8 cellular contexts compared by ENCODE assay signal in the genomic region with DNA sequence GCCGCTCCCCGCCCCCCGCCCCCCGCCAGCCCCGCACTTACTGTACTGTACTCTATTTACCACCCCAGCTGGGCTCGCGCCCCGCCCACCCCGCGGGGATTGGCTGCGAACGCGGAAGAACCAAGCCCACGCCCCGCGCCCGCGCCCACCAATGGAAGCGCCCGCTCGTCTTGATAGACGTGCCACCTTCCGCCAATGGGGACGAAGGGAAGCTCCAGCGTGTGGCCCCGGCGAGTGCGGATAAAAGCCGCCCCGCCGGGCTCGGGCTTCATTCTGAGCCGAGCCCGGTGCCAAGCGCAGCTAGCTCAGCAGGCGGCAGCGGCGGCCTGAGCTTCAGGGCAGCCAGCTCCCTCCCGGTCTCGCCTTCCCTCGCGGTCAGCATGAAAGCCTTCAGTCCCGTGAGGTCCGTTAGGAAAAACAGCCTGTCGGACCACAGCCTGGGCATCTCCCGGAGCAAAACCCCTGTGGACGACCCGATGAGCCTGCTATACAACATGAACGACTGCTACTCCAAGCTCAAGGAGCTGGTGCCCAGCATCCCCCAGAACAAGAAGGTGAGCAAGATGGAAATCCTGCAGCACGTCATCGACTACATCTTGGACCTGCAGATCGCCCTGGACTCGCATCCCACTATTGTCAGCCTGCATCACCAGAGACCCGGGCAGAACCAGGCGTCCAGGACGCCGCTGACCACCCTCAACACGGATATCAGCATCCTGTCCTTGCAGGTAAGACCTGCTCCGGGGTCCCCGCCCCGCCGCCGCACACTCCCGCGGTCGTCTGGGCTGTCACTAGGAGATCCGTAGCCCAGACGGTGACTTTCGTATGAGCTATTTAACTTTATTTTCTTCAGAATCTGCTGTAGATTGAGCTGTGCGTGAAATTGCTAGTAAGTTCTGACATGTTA. TPM values are rescaled to one million over a fixed set of nuclear protein-coding genes. Genes with fewer than 3 reads are reported as not detected.
DNase-seq lines count a peak whose midpoint lies in the region; ATAC-seq, FAIRE-seq and TF ChIP-seq lines count a peak whose summit lies in the region.

A gene with protein sequence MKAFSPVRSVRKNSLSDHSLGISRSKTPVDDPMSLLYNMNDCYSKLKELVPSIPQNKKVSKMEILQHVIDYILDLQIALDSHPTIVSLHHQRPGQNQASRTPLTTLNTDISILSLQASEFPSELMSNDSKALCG (plus strand): TSS at position 271 of the 907 bp plus-strand sequence. CDS start 110 bp downstream, at position 381.

- H3K9ac ChIP-seq in HUES64 (ENCODE audit: low read depth, low read length): peak within 1 kb of the TSS; percentile 70
- peak within 1 kb of the TSS; percentile 87 for H3K9ac ChIP-seq in OCI-LY1 (ENCODE audit: low read length)
- peak within 1 kb of the TSS; percentile 54 for H3K9ac ChIP-seq in endodermal cell (ENCODE audit: extremely low read depth, low read length, poor library complexity, severe bottlenecking)

- no peaks in the 10 kb centered on the region for H3K9me2 ChIP-seq in OCI-LY1 (ENCODE audit: low read depth, low read length)

- peak within 1 kb of the TSS; percentile 100 for H3K4me3 Mint-ChIP-seq in endodermal cell

- H3K27me3 Mint-ChIP-seq in endodermal cell (ENCODE audit: insufficient read depth): no peaks in the 10 kb centered on the region

- no peak for FAIRE-seq in D721Med (lab: Jason Lieb, UNC)

- DNase-seq in D721Med (ENCODE audit: insufficient read length, low spot score): peak; percentile 97
- peak; percentile 92 for DNase-seq in activated CD8-positive, alpha-beta memory T cell treated with anti-CD3 and anti-CD28 coated beads, Interleukin-2, amount 50 U/mL, for 24 hours (ENCODE audit: extremely low read depth)
- peak; percentile 100 for DNase-seq in endodermal cell
- DNase-seq in mesenteric fat pad (ENCODE audit: low spot score): peak; percentile 99
- peak; percentile 95 for DNase-seq in stimulated activated CD8-positive, alpha-beta memory T cell treated with anti-CD3 and anti-CD28 coated beads, Interleukin-15, amount 100 ng/mL, for 1 hour (ENCODE audit: low read depth)

- TF ChIP-seq CTCF in D721Med (IDR thresholded peaks at IDR 0.05; ENCODE audit: insufficient read depth, missing control alignments) (no peak), OCI-LY1 (IDR thresholded peaks at IDR 0.05; ENCODE audit: low read length) (no peak), endodermal cell (conservative IDR thresholded peaks at IDR 0.05) (peak; percentile 10)

- peaks cover 20% of the 10 kb centered on the region for H3K4me1 Mint-ChIP-seq in endodermal cell

- H3K9me3 ChIP-seq in HUES64 (ENCODE audit: insufficient read depth, low read depth, low read length) (no peaks in the 10 kb centered on the region), OCI-LY1 (ENCODE audit: low read length) (no peaks in the 10 kb centered on the region), endodermal cell (ENCODE audit: control insufficient read depth, low read length) (no peaks in the 10 kb centered on the region)

- peaks cover 6% of the 10 kb centered on the region; the same call in 1 of the 2 replicates for H3K36me3 ChIP-seq in HUES64 (ENCODE audit: insufficient read depth, low read length)
- peaks cover 23% of the 10 kb centered on the region for H3K36me3 ChIP-seq in OCI-LY1 (ENCODE audit: insufficient read depth, low read length)
- no peaks in the 10 kb centered on the region for H3K36me3 ChIP-seq in endodermal cell (ENCODE audit: control insufficient read depth, insufficient read depth, low read length)

- H3K27me3 ChIP-seq in HUES64 (ENCODE audit: insufficient read depth, low read length) (peaks cover 36% of the 10 kb centered on the region), OCI-LY1 (ENCODE audit: insufficient read depth, low read length) (no peaks in the 10 kb centered on the region), endodermal cell (ENCODE audit: control insufficient read depth, insufficient read depth, low read length, poor library complexity, severe bottlenecking) (peaks cover 2% of the 10 kb centered on the region)

- peaks cover 16% of the 10 kb centered on the region for H3K36me3 Mint-ChIP-seq in endodermal cell (ENCODE audit: low read depth)

- no peak within 1 kb of the TSS for H2AFZ ChIP-seq in OCI-LY1 (ENCODE audit: low read length)

- H3F3A ChIP-seq in OCI-LY1 (ENCODE audit: insufficient read depth, low read length): peaks cover 5% of the 10 kb centered on the region; the same call in 1 of the 2 replicates

- ATAC-seq in GM21515 (IDR thresholded peaks at IDR 0.05; ENCODE audit: unreplicated experiment): peak; percentile 67

- H3K27ac ChIP-seq in HUES64 (ENCODE audit: low read depth, low read length) (peak within 1 kb of the TSS; percentile 98), OCI-LY1 (ENCODE audit: low read depth, low read length, poor library complexity, severe bottlenecking) (peak within 1 kb of the TSS; percentile 96), endodermal cell (ENCODE audit: low read depth, low read length) (peak within 1 kb of the TSS; percentile 95)

- peak within 1 kb of the TSS; percentile 98 for H3K27ac Mint-ChIP-seq in endodermal cell

- peaks cover 21% of the 10 kb centered on the region for H3K79me2 ChIP-seq in OCI-LY1 (ENCODE audit: insufficient read depth, low read length)

- under 1% methylated on average over 65 of the region's 70 CpGs for WGBS in HUES64
- 0 to 1% methylated on average over 44 to 65 of the region's 70 CpGs for WGBS in endodermal cell (ENCODE audit: insufficient coverage in 1 of 2, insufficient read length in 1 of 2), 2 experiments

- H4K20me1 ChIP-seq in OCI-LY1 (ENCODE audit: insufficient read depth, low read length): no peaks in the 10 kb centered on the region

- H3K4me1 ChIP-seq in HUES64 (ENCODE audit: insufficient read depth, low read length) (peaks cover 24% of the 10 kb centered on the region), OCI-LY1 (ENCODE audit: insufficient read depth, low read length, severe bottlenecking) (peaks cover 47% of the 10 kb centered on the region), endodermal cell (ENCODE audit: control insufficient read depth, insufficient read depth, low read length) (peaks cover 10% of the 10 kb centered on the region)

- H3K4me2 ChIP-seq in OCI-LY1 (ENCODE audit: low read length): peak within 1 kb of the TSS; percentile 94

- H3K4me3 ChIP-seq in HUES64 (ENCODE audit: low read length) (peak within 1 kb of the TSS; percentile 81), OCI-LY1 (ENCODE audit: low read depth, low read length, poor library complexity, severe bottlenecking) (peak within 1 kb of the TSS; percentile 89), endodermal cell (ENCODE audit: low read length) (peak within 1 kb of the TSS; percentile 89)

- no peaks in the 10 kb centered on the region for H3K9me3 Mint-ChIP-seq in endodermal cell

RNA-seq across cellular contexts. Expression of the gene that starts here (rescaled TPM):
- polyA plus RNA-seq in HUES64 (2013, experiment 1 of 2): 104 TPM
- 113 TPM for polyA plus RNA-seq in HUES64 (2013, experiment 2 of 2)
- total RNA-seq in endodermal cell (10 to 100 TPM; 83.5 to 91.2 TPM), mesenteric fat pad (169 TPM)
- polyA plus RNA-seq in endodermal cell (2013, experiment 1 of 2): 408 TPM
- polyA plus RNA-seq in endodermal cell (2013, experiment 2 of 2): 340 TPM

Comparison
In these comparisons a context has a peak if more than half of its experiments do, and no peak if none do; other contexts are left out.
1. Peak in every context shown above with its lines: DNase-seq, ATAC-seq, H3K4me3 ChIP-seq and H3K27ac ChIP-seq.